Comparison of ENCODE assay signal across 24 cellular contexts in the genomic region with DNA sequence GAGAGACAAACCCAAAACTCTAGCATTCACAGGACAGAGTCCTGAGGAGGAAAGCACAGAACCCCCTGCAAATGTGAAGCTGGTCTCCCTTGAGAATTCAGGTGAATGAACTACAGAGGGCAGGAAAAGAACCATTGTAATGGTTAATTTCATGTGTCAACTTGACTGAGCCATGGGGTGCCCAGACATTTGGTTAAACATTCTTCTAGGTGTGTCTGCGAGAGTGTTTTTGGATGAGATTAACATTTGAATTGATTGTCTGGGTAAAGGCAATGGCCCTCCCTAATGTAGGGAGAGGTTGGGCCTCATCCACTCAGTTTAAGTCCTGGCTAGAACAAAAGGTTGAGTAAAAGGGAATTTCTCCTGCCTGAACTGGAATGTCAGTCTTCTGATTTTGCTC.
"Had no signal": no experiment of that assay in that cellular context is flagged by ENCODE, and none has a peak within 500 bp of the region (broad histone marks: within the 10 kb centered on the region; RNA-seq: fewer than 3 reads in every experiment).

No MANE protein-coding gene starts in this region.

- H3K27me3 Mint-ChIP-seq: type B pancreatic cell had no signal

- H3K4me1 Mint-ChIP-seq: central memory CD8-positive, alpha-beta T cell had no signal

- H3K9me3 ChIP-seq: colonic mucosa, gastroesophageal sphincter, heart left ventricle had no signal

- H3K27me3 ChIP-seq: brain microvascular endothelial cell, colonic mucosa, gastroesophageal sphincter had no signal

- H3K27ac ChIP-seq: brain microvascular endothelial cell, colonic mucosa, gastroesophageal sphincter, heart left ventricle had no signal

- DNase-seq: activated CD4-positive, alpha-beta T cell treated with anti-CD3 and anti-CD28 coated beads, Interleukin-2, amount 50 U/mL, for 1 hour; activated CD4-positive, CD25-positive, alpha-beta regulatory T cell treated with anti-CD3 and anti-CD28 coated beads, Interleukin-2, amount 50 U/mL, for 72 hours; activated CD8-positive, alpha-beta memory T cell treated with anti-CD3 and anti-CD28 coated beads, Interleukin-2, amount 50 U/mL, for 48 hours; activated effector memory CD4-positive, alpha-beta T cell treated with Interleukin-2 at 50 U/mL for 16 hours; activated naive CD4-positive, alpha-beta T cell treated with anti-CD3 and anti-CD28 coated beads, Interleukin-2, amount 10 ng/mL, durations not matched to agents 7 days and 5 days; activated T-cell treated with anti-CD3 and anti-CD28 coated beads, Interleukin-2, amount 50 U/mL, for 48 hours; aorta; brain microvascular endothelial cell; colonic mucosa; heart left ventricle; kidney; midbrain; occipital lobe; posterior cingulate gyrus; retina; stimulated activated naive CD8-positive, alpha-beta T cell treated with anti-CD3 and anti-CD28 coated beads, Interleukin-15, amount 100 ng/mL, for 72 hours; T-helper 1 cell; T1000 had no signal

- H3K9me3 Mint-ChIP-seq: activated naive CD4-positive, alpha-beta T cell treated with anti-CD3 and anti-CD28 coated beads, Interleukin-2, amount 10 ng/mL, durations not matched to agents 7 days and 5 days; central memory CD8-positive, alpha-beta T cell; nephron; stimulated activated naive CD8-positive, alpha-beta T cell treated with anti-CD3 and anti-CD28 coated beads, Interleukin-15, amount 100 ng/mL, for 72 hours; type B pancreatic cell had no signal

- H3K4me1 ChIP-seq: colonic mucosa, gastroesophageal sphincter, heart left ventricle had no signal

- H3K27ac Mint-ChIP-seq: activated naive CD4-positive, alpha-beta T cell treated with anti-CD3 and anti-CD28 coated beads, Interleukin-2, amount 10 ng/mL, durations not matched to agents 7 days and 5 days; nephron; stimulated activated naive CD8-positive, alpha-beta T cell treated with anti-CD3 and anti-CD28 coated beads, Interleukin-15, amount 100 ng/mL, for 72 hours; type B pancreatic cell had no signal

- H3K36me3 ChIP-seq: brain microvascular endothelial cell, colonic mucosa, gastroesophageal sphincter, heart left ventricle had no signal

- H3K36me3 Mint-ChIP-seq: type B pancreatic cell had no signal

- H3K4me3 ChIP-seq: colonic mucosa, gastroesophageal sphincter, heart left ventricle, lung had no signal

- ATAC-seq: gastroesophageal sphincter; heart left ventricle; left lobe of liver; stimulated activated naive CD8-positive, alpha-beta T cell treated with anti-CD3 and anti-CD28 coated beads, Interleukin-15, amount 100 ng/mL, for 72 hours had no signal

- H3K4me3 Mint-ChIP-seq: activated naive CD4-positive, alpha-beta T cell treated with anti-CD3 and anti-CD28 coated beads, Interleukin-2, amount 10 ng/mL, durations not matched to agents 7 days and 5 days; central memory CD8-positive, alpha-beta T cell; nephron; stimulated activated naive CD8-positive, alpha-beta T cell treated with anti-CD3 and anti-CD28 coated beads, Interleukin-15, amount 100 ng/mL, for 72 hours; type B pancreatic cell had no signal
